Comparison of ENCODE assay signal across 1 cellular context in the genomic region with DNA sequence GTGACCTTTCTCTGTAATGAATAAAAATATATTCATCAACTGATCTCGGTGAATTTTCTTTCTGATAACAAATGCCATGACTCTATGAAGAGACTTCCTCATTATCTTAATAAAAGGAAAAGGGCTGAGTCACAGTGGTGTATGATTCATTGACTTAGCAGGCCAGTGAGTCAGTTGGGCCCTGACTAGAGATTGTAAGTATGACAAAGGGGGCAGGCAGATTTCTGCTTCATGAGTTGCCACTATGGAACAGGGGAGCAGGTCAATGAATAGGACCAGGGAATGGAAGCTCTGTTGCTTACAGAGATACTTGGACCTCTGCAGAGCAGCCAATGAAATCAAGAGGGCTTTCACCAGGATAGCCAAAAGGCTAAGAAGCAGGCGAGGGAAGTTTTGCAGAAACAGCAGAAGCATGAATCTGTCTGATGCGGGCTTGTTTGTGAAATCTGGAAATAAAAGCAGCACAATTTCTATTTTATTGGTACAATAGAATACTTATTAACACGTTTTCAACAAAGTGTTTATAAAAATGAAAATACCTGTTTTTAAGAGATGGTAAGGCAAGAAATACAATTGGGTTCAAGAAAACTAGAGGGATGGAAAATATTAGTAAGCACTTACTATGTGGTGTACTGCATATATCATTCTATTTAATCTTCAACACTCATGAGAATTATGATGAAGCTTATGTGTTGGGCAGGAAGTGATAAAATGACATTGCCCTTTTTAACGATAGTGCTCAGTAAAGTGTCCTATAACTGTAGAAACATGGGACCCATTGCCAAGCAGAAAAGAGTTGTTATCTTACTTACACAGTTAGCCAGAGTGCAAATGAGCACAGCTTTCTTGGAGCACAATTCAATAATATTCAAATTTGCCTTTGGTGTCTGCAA.
TF ChIP-seq lines count a peak whose summit lies in the region.

No MANE protein-coding gene starts in this region.

TF ChIP-seq in K562, 482 proteins besides CTCF, POLR2A, EP300 and RAD21 (continued from another document and continues in another):
- TF ChIP-seq, protein P1, sequence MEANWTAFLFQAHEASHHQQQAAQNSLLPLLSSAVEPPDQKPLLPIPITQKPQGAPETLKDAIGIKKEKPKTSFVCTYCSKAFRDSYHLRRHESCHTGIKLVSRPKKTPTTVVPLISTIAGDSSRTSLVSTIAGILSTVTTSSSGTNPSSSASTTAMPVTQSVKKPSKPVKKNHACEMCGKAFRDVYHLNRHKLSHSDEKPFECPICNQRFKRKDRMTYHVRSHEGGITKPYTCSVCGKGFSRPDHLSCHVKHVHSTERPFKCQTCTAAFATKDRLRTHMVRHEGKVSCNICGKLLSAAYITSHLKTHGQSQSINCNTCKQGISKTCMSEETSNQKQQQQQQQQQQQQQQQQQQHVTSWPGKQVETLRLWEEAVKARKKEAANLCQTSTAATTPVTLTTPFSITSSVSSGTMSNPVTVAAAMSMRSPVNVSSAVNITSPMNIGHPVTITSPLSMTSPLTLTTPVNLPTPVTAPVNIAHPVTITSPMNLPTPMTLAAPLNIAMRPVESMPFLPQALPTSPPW (CRISPR knock-in tag; IDR thresholded peaks at IDR 0.05): peak; percentile 32; the same call in 1 of the 2 replicates
- TF ChIP-seq TRIM24 (IDR thresholded peaks at IDR 0.05) (peak; percentile 80), GABPB2 (CRISPR knock-in tag; conservative IDR thresholded peaks at IDR 0.05) (no peak), PURB (CRISPR knock-in tag; IDR thresholded peaks at IDR 0.05; ENCODE audit: low read depth) (no peak), SRSF9 (IDR thresholded peaks at IDR 0.05; ENCODE audit: borderline replicate concordance, low read depth, low read length) (no peak), ZEB2 (IDR thresholded peaks at IDR 0.05) (0 out of 2 replicates have a peak, but pooled peaks have one; percentile 25), ZNF12 (CRISPR knock-in tag; IDR thresholded peaks at IDR 0.05) (no peak), PCBP1 (IDR thresholded peaks at IDR 0.05; ENCODE audit: low read depth, low read length, poor library complexity, severe bottlenecking) (no peak), KHSRP (IDR thresholded peaks at IDR 0.05) (no peak), TFAM (CRISPR knock-in tag; conservative IDR thresholded peaks at IDR 0.05) (no peak), NONO (IDR thresholded peaks at IDR 0.05; ENCODE audit: low read depth in 2 of 2, low read length in 1 of 2) (no peak)
- TF ChIP-seq, protein P2, sequence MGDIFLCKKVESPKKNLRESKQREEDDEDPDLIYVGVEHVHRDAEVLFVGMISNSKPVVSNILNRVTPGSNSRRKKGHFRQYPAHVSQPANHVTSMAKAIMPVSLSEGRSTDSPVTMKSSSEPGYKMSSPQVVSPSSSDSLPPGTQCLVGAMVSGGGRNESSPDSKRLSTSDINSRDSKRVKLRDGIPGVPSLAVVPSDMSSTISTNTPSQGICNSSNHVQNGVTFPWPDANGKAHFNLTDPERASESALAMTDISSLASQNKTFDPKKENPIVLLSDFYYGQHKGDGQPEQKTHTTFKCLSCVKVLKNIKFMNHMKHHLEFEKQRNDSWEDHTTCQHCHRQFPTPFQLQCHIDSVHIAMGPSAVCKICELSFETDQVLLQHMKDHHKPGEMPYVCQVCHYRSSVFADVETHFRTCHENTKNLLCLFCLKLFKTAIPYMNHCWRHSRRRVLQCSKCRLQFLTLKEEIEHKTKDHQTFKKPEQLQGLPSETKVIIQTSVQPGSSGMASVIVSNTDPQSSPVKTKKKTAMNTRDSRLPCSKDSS (IDR thresholded peaks at IDR 0.05; ENCODE audit: low read depth, partially characterized antibody): no peak
- TF ChIP-seq, protein P3, sequence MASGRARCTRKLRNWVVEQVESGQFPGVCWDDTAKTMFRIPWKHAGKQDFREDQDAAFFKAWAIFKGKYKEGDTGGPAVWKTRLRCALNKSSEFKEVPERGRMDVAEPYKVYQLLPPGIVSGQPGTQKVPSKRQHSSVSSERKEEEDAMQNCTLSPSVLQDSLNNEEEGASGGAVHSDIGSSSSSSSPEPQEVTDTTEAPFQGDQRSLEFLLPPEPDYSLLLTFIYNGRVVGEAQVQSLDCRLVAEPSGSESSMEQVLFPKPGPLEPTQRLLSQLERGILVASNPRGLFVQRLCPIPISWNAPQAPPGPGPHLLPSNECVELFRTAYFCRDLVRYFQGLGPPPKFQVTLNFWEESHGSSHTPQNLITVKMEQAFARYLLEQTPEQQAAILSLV (tag; IDR thresholded peaks at IDR 0.05): no peak
- TF ChIP-seq, protein P4, sequence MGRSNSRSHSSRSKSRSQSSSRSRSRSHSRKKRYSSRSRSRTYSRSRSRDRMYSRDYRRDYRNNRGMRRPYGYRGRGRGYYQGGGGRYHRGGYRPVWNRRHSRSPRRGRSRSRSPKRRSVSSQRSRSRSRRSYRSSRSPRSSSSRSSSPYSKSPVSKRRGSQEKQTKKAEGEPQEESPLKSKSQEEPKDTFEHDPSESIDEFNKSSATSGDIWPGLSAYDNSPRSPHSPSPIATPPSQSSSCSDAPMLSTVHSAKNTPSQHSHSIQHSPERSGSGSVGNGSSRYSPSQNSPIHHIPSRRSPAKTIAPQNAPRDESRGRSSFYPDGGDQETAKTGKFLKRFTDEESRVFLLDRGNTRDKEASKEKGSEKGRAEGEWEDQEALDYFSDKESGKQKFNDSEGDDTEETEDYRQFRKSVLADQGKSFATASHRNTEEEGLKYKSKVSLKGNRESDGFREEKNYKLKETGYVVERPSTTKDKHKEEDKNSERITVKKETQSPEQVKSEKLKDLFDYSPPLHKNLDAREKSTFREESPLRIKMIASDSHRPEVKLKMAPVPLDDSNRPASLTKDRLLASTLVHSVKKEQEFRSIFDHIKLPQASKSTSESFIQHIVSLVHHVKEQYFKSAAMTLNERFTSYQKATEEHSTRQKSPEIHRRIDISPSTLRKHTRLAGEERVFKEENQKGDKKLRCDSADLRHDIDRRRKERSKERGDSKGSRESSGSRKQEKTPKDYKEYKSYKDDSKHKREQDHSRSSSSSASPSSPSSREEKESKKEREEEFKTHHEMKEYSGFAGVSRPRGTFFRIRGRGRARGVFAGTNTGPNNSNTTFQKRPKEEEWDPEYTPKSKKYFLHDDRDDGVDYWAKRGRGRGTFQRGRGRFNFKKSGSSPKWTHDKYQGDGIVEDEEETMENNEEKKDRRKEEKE (IDR thresholded peaks at IDR 0.05; ENCODE audit: borderline replicate concordance in 1 of 2, control insufficient read depth in 1 of 2, low read depth in 2 of 2, low read length in 1 of 2): no peak
- TF ChIP-seq, protein P5, sequence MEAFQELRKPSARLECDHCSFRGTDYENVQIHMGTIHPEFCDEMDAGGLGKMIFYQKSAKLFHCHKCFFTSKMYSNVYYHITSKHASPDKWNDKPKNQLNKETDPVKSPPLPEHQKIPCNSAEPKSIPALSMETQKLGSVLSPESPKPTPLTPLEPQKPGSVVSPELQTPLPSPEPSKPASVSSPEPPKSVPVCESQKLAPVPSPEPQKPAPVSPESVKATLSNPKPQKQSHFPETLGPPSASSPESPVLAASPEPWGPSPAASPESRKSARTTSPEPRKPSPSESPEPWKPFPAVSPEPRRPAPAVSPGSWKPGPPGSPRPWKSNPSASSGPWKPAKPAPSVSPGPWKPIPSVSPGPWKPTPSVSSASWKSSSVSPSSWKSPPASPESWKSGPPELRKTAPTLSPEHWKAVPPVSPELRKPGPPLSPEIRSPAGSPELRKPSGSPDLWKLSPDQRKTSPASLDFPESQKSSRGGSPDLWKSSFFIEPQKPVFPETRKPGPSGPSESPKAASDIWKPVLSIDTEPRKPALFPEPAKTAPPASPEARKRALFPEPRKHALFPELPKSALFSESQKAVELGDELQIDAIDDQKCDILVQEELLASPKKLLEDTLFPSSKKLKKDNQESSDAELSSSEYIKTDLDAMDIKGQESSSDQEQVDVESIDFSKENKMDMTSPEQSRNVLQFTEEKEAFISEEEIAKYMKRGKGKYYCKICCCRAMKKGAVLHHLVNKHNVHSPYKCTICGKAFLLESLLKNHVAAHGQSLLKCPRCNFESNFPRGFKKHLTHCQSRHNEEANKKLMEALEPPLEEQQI (IDR thresholded peaks at IDR 0.05): 0 out of 2 replicates have a peak, but pooled peaks have one; percentile 13
- TF ChIP-seq, protein P6, sequence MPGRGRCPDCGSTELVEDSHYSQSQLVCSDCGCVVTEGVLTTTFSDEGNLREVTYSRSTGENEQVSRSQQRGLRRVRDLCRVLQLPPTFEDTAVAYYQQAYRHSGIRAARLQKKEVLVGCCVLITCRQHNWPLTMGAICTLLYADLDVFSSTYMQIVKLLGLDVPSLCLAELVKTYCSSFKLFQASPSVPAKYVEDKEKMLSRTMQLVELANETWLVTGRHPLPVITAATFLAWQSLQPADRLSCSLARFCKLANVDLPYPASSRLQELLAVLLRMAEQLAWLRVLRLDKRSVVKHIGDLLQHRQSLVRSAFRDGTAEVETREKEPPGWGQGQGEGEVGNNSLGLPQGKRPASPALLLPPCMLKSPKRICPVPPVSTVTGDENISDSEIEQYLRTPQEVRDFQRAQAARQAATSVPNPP (IDR thresholded peaks at IDR 0.05; ENCODE audit: borderline replicate concordance, insufficient read depth, insufficient read length): no peak
- TF ChIP-seq, protein P7, sequence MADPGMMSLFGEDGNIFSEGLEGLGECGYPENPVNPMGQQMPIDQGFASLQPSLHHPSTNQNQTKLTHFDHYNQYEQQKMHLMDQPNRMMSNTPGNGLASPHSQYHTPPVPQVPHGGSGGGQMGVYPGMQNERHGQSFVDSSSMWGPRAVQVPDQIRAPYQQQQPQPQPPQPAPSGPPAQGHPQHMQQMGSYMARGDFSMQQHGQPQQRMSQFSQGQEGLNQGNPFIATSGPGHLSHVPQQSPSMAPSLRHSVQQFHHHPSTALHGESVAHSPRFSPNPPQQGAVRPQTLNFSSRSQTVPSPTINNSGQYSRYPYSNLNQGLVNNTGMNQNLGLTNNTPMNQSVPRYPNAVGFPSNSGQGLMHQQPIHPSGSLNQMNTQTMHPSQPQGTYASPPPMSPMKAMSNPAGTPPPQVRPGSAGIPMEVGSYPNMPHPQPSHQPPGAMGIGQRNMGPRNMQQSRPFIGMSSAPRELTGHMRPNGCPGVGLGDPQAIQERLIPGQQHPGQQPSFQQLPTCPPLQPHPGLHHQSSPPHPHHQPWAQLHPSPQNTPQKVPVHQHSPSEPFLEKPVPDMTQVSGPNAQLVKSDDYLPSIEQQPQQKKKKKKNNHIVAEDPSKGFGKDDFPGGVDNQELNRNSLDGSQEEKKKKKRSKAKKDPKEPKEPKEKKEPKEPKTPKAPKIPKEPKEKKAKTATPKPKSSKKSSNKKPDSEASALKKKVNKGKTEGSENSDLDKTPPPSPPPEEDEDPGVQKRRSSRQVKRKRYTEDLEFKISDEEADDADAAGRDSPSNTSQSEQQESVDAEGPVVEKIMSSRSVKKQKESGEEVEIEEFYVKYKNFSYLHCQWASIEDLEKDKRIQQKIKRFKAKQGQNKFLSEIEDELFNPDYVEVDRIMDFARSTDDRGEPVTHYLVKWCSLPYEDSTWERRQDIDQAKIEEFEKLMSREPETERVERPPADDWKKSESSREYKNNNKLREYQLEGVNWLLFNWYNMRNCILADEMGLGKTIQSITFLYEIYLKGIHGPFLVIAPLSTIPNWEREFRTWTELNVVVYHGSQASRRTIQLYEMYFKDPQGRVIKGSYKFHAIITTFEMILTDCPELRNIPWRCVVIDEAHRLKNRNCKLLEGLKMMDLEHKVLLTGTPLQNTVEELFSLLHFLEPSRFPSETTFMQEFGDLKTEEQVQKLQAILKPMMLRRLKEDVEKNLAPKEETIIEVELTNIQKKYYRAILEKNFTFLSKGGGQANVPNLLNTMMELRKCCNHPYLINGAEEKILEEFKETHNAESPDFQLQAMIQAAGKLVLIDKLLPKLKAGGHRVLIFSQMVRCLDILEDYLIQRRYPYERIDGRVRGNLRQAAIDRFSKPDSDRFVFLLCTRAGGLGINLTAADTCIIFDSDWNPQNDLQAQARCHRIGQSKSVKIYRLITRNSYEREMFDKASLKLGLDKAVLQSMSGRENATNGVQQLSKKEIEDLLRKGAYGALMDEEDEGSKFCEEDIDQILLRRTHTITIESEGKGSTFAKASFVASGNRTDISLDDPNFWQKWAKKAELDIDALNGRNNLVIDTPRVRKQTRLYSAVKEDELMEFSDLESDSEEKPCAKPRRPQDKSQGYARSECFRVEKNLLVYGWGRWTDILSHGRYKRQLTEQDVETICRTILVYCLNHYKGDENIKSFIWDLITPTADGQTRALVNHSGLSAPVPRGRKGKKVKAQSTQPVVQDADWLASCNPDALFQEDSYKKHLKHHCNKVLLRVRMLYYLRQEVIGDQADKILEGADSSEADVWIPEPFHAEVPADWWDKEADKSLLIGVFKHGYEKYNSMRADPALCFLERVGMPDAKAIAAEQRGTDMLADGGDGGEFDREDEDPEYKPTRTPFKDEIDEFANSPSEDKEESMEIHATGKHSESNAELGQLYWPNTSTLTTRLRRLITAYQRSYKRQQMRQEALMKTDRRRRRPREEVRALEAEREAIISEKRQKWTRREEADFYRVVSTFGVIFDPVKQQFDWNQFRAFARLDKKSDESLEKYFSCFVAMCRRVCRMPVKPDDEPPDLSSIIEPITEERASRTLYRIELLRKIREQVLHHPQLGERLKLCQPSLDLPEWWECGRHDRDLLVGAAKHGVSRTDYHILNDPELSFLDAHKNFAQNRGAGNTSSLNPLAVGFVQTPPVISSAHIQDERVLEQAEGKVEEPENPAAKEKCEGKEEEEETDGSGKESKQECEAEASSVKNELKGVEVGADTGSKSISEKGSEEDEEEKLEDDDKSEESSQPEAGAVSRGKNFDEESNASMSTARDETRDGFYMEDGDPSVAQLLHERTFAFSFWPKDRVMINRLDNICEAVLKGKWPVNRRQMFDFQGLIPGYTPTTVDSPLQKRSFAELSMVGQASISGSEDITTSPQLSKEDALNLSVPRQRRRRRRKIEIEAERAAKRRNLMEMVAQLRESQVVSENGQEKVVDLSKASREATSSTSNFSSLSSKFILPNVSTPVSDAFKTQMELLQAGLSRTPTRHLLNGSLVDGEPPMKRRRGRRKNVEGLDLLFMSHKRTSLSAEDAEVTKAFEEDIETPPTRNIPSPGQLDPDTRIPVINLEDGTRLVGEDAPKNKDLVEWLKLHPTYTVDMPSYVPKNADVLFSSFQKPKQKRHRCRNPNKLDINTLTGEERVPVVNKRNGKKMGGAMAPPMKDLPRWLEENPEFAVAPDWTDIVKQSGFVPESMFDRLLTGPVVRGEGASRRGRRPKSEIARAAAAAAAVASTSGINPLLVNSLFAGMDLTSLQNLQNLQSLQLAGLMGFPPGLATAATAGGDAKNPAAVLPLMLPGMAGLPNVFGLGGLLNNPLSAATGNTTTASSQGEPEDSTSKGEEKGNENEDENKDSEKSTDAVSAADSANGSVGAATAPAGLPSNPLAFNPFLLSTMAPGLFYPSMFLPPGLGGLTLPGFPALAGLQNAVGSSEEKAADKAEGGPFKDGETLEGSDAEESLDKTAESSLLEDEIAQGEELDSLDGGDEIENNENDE (IDR thresholded peaks at IDR 0.05; ENCODE audit: low read depth, low read length): no peak
- TF ChIP-seq, protein P8, sequence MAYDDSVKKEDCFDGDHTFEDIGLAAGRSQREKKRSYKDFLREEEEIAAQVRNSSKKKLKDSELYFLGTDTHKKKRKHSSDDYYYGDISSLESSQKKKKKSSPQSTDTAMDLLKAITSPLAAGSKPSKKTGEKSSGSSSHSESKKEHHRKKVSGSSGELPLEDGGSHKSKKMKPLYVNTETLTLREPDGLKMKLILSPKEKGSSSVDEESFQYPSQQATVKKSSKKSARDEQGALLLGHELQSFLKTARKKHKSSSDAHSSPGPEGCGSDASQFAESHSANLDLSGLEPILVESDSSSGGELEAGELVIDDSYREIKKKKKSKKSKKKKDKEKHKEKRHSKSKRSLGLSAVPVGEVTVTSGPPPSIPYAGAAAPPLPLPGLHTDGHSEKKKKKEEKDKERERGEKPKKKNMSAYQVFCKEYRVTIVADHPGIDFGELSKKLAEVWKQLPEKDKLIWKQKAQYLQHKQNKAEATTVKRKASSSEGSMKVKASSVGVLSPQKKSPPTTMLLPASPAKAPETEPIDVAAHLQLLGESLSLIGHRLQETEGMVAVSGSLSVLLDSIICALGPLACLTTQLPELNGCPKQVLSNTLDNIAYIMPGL (CRISPR knock-in tag; IDR thresholded peaks at IDR 0.05): no peak
